35 cellular contexts compared by ENCODE assay signal in genomic region chr10:123750901-123751300, GRCh38.
DNase-seq lines count a peak whose midpoint lies in the region; ATAC-seq and TF ChIP-seq lines count a peak whose summit lies in the region.
"Had no signal": no experiment of that assay in that cellular context is flagged by ENCODE, and none has a peak within 500 bp of the region (broad histone marks: within the 10 kb centered on the region; RNA-seq: fewer than 3 reads in every experiment).

No MANE protein-coding gene starts in this region.

- peaks cover 11% of the 10 kb centered on the region for H3K9me3 Mint-ChIP-seq in neural crest cell
- H3K9me3 Mint-ChIP-seq: CD4-positive, alpha-beta T cell; CD8-positive, alpha-beta T cell had no signal

- no peaks in the 10 kb centered on the region for H4K20me1 ChIP-seq in neural cell (ENCODE audit: insufficient read depth)
- H4K20me1 ChIP-seq: BLaER1; BLaER1 treated with 17β-estradiol and CSF1 and Interleukin-3, amounts not matched to agents 10 nM and 100 nM had no signal

- no peak for TF ChIP-seq EP300 in neural cell (conservative IDR thresholded peaks at IDR 0.05; ENCODE audit: poor library complexity, severe bottlenecking)

- ATAC-seq in GM18511 (IDR thresholded peaks at IDR 0.05; ENCODE audit: unreplicated experiment) = no peak
- ATAC-seq: A549; CD8-positive, alpha-beta T cell had no signal

- TF ChIP-seq CTCF in neural cell (IDR thresholded peaks at IDR 0.05; ENCODE audit: poor library complexity, severe bottlenecking) (no peak), neural crest cell (conservative IDR thresholded peaks at IDR 0.05) (no peak)

- H3K36me3 Mint-ChIP-seq in neural crest cell (ENCODE audit: low read depth) = no peaks in the 10 kb centered on the region
- H3K36me3 Mint-ChIP-seq: CD14-positive monocyte; CD4-positive, alpha-beta memory T cell; CD4-positive, CD25-positive, alpha-beta regulatory T cell; CD8-positive, alpha-beta memory T cell; CD8-positive, alpha-beta T cell had no signal

- H3K4me3 ChIP-seq in neural cell (ENCODE audit: low read length) = no peak overlapping the region
- H3K4me3 ChIP-seq: A549; BLaER1; BLaER1 treated with 17β-estradiol and CSF1 and Interleukin-3, amounts not matched to agents 10 nM and 100 nM had no signal

- H3K4me1 Mint-ChIP-seq in neural crest cell = peaks cover 15% of the 10 kb centered on the region
- H3K4me1 Mint-ChIP-seq: B cell; CD14-positive monocyte; CD4-positive, alpha-beta memory T cell; CD4-positive, CD25-positive, alpha-beta regulatory T cell; CD8-positive, alpha-beta memory T cell had no signal

- H3K27ac ChIP-seq in neural cell (ENCODE audit: low read length) = peak overlapping the region; percentile 72
- H3K27ac ChIP-seq: 22Rv1; A549; BLaER1; BLaER1 treated with 17β-estradiol and CSF1 and Interleukin-3, amounts not matched to agents 10 nM and 100 nM; C4-2B had no signal

- no peaks in the 10 kb centered on the region for H3K79me2 ChIP-seq in neural cell (replicated peaks; ENCODE audit: insufficient read depth, low read length)

- H3F3A ChIP-seq in neural cell (ENCODE audit: insufficient read depth, low read length, poor library complexity, severe bottlenecking) = no peaks in the 10 kb centered on the region

- peak overlapping the region; percentile 30 for H3K27ac Mint-ChIP-seq in neural crest cell (ENCODE audit: unreplicated experiment)
- H3K27ac Mint-ChIP-seq: B cell; CD14-positive monocyte; CD4-positive, alpha-beta memory T cell; CD4-positive, alpha-beta T cell; CD4-positive, CD25-positive, alpha-beta regulatory T cell; CD8-positive, alpha-beta memory T cell; CD8-positive, alpha-beta T cell had no signal

- no peak overlapping the region for H3K4me3 Mint-ChIP-seq in neural crest cell
- H3K4me3 Mint-ChIP-seq: B cell; CD14-positive monocyte; CD4-positive, alpha-beta memory T cell; CD4-positive, alpha-beta T cell; CD4-positive, CD25-positive, alpha-beta regulatory T cell; CD8-positive, alpha-beta memory T cell; CD8-positive, alpha-beta T cell had no signal

- DNase-seq in ecto neural progenitor cell (ENCODE audit: low spot score) (peak; percentile 21), islet precursor cell (peak; percentile 29), neural crest cell (ENCODE audit: low read depth, low spot score) (no peak), DMS114 treated with DMSO at 0.1 percent for 48 hours (lab: John Stamatoyannopoulos, UW; ENCODE audit: unreplicated experiment) (no peak), HCEC 1CT (no peak), cerebellar nuclear complex (lab: John Stamatoyannopoulos, UW) (no peak)
- DNase-seq: 8988T; ACHN; AML-193; BE2C; C1 segment of cervical spinal cord; Caco-2; Calu3; CD4-positive, alpha-beta memory T cell; CD4-positive, alpha-beta T cell; CD4-positive, CD25-positive, alpha-beta regulatory T cell; CD8-positive, alpha-beta memory T cell; CD8-positive, alpha-beta T cell; COR-L47; DMS 273 treated with DMSO at 0.1 percent for 48 hours; DMS153; DMS53; DMS79; DMS79 treated with DMSO at 0.1 percent for 48 hours; DND-41; EL had no signal

- no peak overlapping the region for H3K9ac ChIP-seq in neural cell (ENCODE audit: low read length)
- H3K9ac ChIP-seq: BLaER1; BLaER1 treated with 17β-estradiol and CSF1 and Interleukin-3, amounts not matched to agents 10 nM and 100 nM had no signal

- H2AFZ ChIP-seq in neural cell (ENCODE audit: low read depth, low read length) = no peak overlapping the region

- H3K27me3 Mint-ChIP-seq in neural crest cell (ENCODE audit: low read depth) = peaks cover 39% of the 10 kb centered on the region
- H3K27me3 Mint-ChIP-seq: CD4-positive, CD25-positive, alpha-beta regulatory T cell had no signal

- TF ChIP-seq RAD21 in neural cell (conservative IDR thresholded peaks at IDR 0.05) = no peak

- no peaks in the 10 kb centered on the region for H3K9me2 ChIP-seq in neural cell (ENCODE audit: insufficient read depth, low read length)

- no peak overlapping the region for H3K4me2 ChIP-seq in neural cell (ENCODE audit: low read length)
- H3K4me2 ChIP-seq: A549; BLaER1; BLaER1 treated with 17β-estradiol and CSF1 and Interleukin-3, amounts not matched to agents 10 nM and 100 nM had no signal

- no peaks in the 10 kb centered on the region for H3K27me3 ChIP-seq in neural cell (ENCODE audit: insufficient read depth, low read depth, low read length)
- H3K27me3 ChIP-seq: BE2C; BLaER1; BLaER1 treated with 17β-estradiol and CSF1 and Interleukin-3, amounts not matched to agents 10 nM and 100 nM had no signal

- no peaks in the 10 kb centered on the region for H3K9me3 ChIP-seq in neural cell (ENCODE audit: low read length)
- H3K9me3 ChIP-seq: BE2C, Caco-2 had no signal

- H3K36me3 ChIP-seq in neural cell (ENCODE audit: insufficient read depth, low read length) = no peaks in the 10 kb centered on the region
- H3K36me3 ChIP-seq: BE2C; BLaER1; BLaER1 treated with 17β-estradiol and CSF1 and Interleukin-3, amounts not matched to agents 10 nM and 100 nM had no signal

TF ChIP-seq in neural cell, 6 proteins besides CTCF, POLR2A, EP300 and RAD21:
- TF ChIP-seq MXI1 (conservative IDR thresholded peaks at IDR 0.05; ENCODE audit: poor library complexity, severe bottlenecking) (no peak), SMC3 (conservative IDR thresholded peaks at IDR 0.05; ENCODE audit: poor library complexity) (no peak), TAF1 (IDR thresholded peaks at IDR 0.05; ENCODE audit: low read depth) (no peak), POLR2AphosphoS5 (IDR thresholded peaks at IDR 0.05) (no peak), EZH2 (IDR thresholded peaks at IDR 0.05; ENCODE audit: borderline replicate concordance, insufficient read depth, low read length, poor library complexity, severe bottlenecking) (no peak), REST (IDR thresholded peaks at IDR 0.05; ENCODE audit: borderline replicate concordance) (no peak)

Comparison
In these comparisons a context has a peak if more than half of its experiments do, and no peak if none do; other contexts are left out.
1. DNase-seq: peak in ecto neural progenitor cell (single experiment) and islet precursor cell (single experiment); none in neural crest cell (single experiment), DMS114 treated with DMSO at 0.1 percent for 48 hours (single experiment), HCEC 1CT (single experiment) and cerebellar nuclear complex (0 of 2).